In the genomic region with DNA sequence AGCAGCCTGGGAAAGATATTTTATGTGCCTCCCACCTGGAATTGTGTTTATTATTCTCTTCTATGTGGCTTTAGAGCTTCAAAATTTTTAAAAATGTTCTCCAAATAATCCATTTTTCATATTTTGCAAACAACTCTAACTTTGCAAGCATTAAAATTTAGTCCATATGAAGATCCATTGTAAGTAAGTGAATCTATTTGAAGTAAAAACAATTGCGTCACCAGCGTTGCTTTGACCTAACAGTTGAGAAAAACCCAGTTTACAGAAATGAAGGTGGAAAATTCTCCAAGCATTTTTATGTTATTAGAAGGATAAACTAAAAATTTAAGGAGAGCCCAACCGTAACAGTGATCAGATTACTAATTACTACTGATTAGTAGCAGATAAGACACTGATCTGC, we compare ENCODE assay signal across 1 cellular context.
A peak's percentile ranks its signal among the peaks of the same experiment; 100 is the strongest.
TF ChIP-seq lines count a peak whose summit lies in the region.

No MANE protein-coding gene starts in this region.

TF ChIP-seq in K562, 482 proteins besides CTCF, POLR2A, EP300 and RAD21 (continued from another document):
- TF ChIP-seq, protein P1, sequence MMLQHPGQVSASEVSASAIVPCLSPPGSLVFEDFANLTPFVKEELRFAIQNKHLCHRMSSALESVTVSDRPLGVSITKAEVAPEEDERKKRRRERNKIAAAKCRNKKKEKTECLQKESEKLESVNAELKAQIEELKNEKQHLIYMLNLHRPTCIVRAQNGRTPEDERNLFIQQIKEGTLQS (IDR thresholded peaks at IDR 0.05), result peak; percentile 34; the same call in 1 of the 2 replicates
- TF ChIP-seq, protein P1 (CRISPR knock-in tag; conservative IDR thresholded peaks at IDR 0.05), result no peak
- TF ChIP-seq ZNF316 (IDR thresholded peaks at IDR 0.05) (no peak), GTF2A2 (tag; IDR thresholded peaks at IDR 0.05) (no peak)
